2 cellular contexts compared by ENCODE assay signal in genomic region chr14:39497677-39498076, GRCh38.
A peak's percentile ranks its signal among the peaks of the same experiment; 100 is the strongest.
DNase-seq lines count a peak whose midpoint lies in the region; ATAC-seq, FAIRE-seq and TF ChIP-seq lines count a peak whose summit lies in the region.
"Not testable (repeated sequence)": the region's sequence is repeated elsewhere in the genome, so short reads cannot be mapped to it uniquely, and the experiment has no call there.

No MANE protein-coding gene starts in this region.

- CTCF ChIA-PET in K562 (lab: Yijun Ruan, JAX; ENCODE audit: low intra/inter-chr PET ratio); HepG2 (lab: Yijun Ruan, JAX; ENCODE audit: low intra/inter-chr PET ratio, low total read pairs): not testable (repeated sequence)

- intact Hi-C loops in K562 (cut with micrococcal nuclease) = not testable (repeated sequence)
- intact Hi-C loops in HepG2 (cut with micrococcal nuclease; ENCODE audit: unreplicated experiment) = loop anchor here (10.0 kb wide), 1 partner anchor 917 kb away; no protein-coding TSS in a partner anchor

- not testable (repeated sequence) for H3K4me1 ChIP-seq in K562 (replicated peaks in 1 of 2; ENCODE audit: control insufficient read depth in 2 of 2, insufficient read depth in 2 of 2, low read length in 2 of 2); HepG2 (ENCODE audit: insufficient read depth, low read length)

- H4K20me1 ChIP-seq in K562 (replicated peaks; ENCODE audit: control insufficient read depth, insufficient read depth, low read length); HepG2 (ENCODE audit: insufficient read depth, low read length): not testable (repeated sequence)

- H3K4me3 ChIP-seq in K562; HepG2 (replicated peaks in 1 of 3; ENCODE audit: insufficient read depth in 1 of 3, low read depth in 2 of 3, low read length in 3 of 3): not testable (repeated sequence)

- H2AFZ ChIP-seq in K562 (ENCODE audit: low read depth, low read length); HepG2 (ENCODE audit: low read length): not testable (repeated sequence)

- ATAC-seq in K562, HepG2: not testable (repeated sequence)

- not testable (repeated sequence) for BruUV-seq in K562 (replicated peaks; lab: Mats Ljungman, UMichigan); HepG2 (replicated peaks; lab: Mats Ljungman, UMichigan)

- not testable (repeated sequence) for TF ChIP-seq EP300 in K562 (IDR thresholded peaks at IDR 0.05; ENCODE audit: low read length); HepG2 (IDR thresholded peaks at IDR 0.05; ENCODE audit: low read depth in 2 of 2, low read length in 2 of 2); HepG2 (CRISPR knock-in tag; IDR thresholded peaks at IDR 0.05; ENCODE audit: borderline replicate concordance)

- in situ Hi-C loops in K562 (cut with MboI); HepG2 (cut with HindIII; ENCODE audit: extremely low pct_ligation_motif_present, low pct_unique_long_range_greater_than_20kb): not testable (repeated sequence)

- not testable (repeated sequence) for H3K9me3 ChIP-seq in K562 (replicated peaks; ENCODE audit: control insufficient read depth, insufficient read depth, low read depth, low read length)
- peaks cover 28% of the 10 kb centered on the region; the same call in 1 of the 2 replicates for H3K9me3 ChIP-seq in HepG2 (ENCODE audit: low read length)

- H3K9ac ChIP-seq in K562 (ENCODE audit: insufficient read depth in 1 of 2, low read depth in 2 of 2, low read length in 2 of 2); HepG2 (ENCODE audit: insufficient read depth, low read depth, low read length): not testable (repeated sequence)

- POLR2A ChIA-PET in K562 (lab: Yijun Ruan, JAX); HepG2 (lab: Yijun Ruan, JAX): not testable (repeated sequence)

- H3K79me2 ChIP-seq in K562 (ENCODE audit: control insufficient read depth, insufficient read depth, low read length); HepG2 (ENCODE audit: insufficient read depth, low read length): not testable (repeated sequence)

- H3K9me1 ChIP-seq in K562 (ENCODE audit: control insufficient read depth, insufficient read depth, low read length) = not testable (repeated sequence)

- DNase-seq in K562 (ENCODE audit: extremely low read depth in 1 of 4, low spot score in 3 of 4); HepG2 (ENCODE audit: low spot score): not testable (repeated sequence)

- FAIRE-seq in K562 (lab: Jason Lieb, UNC); HepG2 (lab: Jason Lieb, UNC): not testable (repeated sequence)

- TF ChIP-seq RAD21 in K562 (CRISPR knock-in tag; conservative IDR thresholded peaks at IDR 0.05 in 1 of 2, IDR thresholded peaks at IDR 0.05 in 1 of 2); HepG2 (CRISPR knock-in tag; IDR thresholded peaks at IDR 0.05): not testable (repeated sequence)

- 0% methylated on average over 3 of the region's 3 CpGs for WGBS in K562 (ENCODE audit: insufficient coverage, low coverage, missing lambda C conversion rate)
- under 1% methylated on average over 3 of the region's 3 CpGs for WGBS in HepG2 (ENCODE audit: low lambda C conversion rate)

- not testable (repeated sequence) for TF ChIP-seq POLR2A in K562 (conservative IDR thresholded peaks at IDR 0.05); HepG2 (IDR thresholded peaks at IDR 0.05; ENCODE audit: insufficient read depth in 1 of 2, low read depth in 2 of 2, low read length in 2 of 2)

- H3K36me3 ChIP-seq in K562 (ENCODE audit: control insufficient read depth, insufficient read depth, low read length); HepG2 (replicated peaks in 1 of 2; ENCODE audit: control insufficient read depth in 1 of 2, insufficient read depth in 2 of 2, low read length in 2 of 2): not testable (repeated sequence)

- TF ChIP-seq CTCF in K562 (IDR thresholded peaks at IDR 0.05 in 2 of 3, conservative IDR thresholded peaks at IDR 0.05 in 1 of 3; ENCODE audit: insufficient read depth in 2 of 3, low read depth in 1 of 3, low read length in 3 of 3); HepG2 (CRISPR knock-in tag; IDR thresholded peaks at IDR 0.05): not testable (repeated sequence)

- H3K27ac ChIP-seq in K562 (ENCODE audit: extremely low read depth, low read depth, low read length); HepG2 (ENCODE audit: extremely low read length, insufficient read depth, low read length): not testable (repeated sequence)

- not testable (repeated sequence) for H3K27me3 ChIP-seq in K562 (ENCODE audit: control insufficient read depth in 2 of 2, insufficient read depth in 2 of 2, low read length in 2 of 2); HepG2 (ENCODE audit: control insufficient read depth in 1 of 2, insufficient read depth in 2 of 2, low read length in 2 of 2)

- not testable (repeated sequence) for H3K4me2 ChIP-seq in K562 (ENCODE audit: insufficient read depth, low read length); HepG2 (ENCODE audit: low read depth, low read length)

TF ChIP-seq in K562, 482 proteins besides CTCF, POLR2A, EP300 and RAD21:
- TF ChIP-seq ZNF431 (CRISPR knock-in tag; IDR thresholded peaks at IDR 0.05) = peak; percentile 83; the same call in 1 of the 2 replicates

TF ChIP-seq in HepG2, 621 proteins besides CTCF, POLR2A, EP300 and RAD21:
- peak; percentile 99 for TF ChIP-seq ZNF431 (CRISPR knock-in tag; IDR thresholded peaks at IDR 0.05; ENCODE audit: borderline replicate concordance, low read depth)
